In genomic region chr9:107390319-107390718, GRCh38 we compare ENCODE assay signal across 18 cellular contexts.
DNase-seq lines count a peak whose midpoint lies in the region; ATAC-seq, FAIRE-seq and TF ChIP-seq lines count a peak whose summit lies in the region.
"Had no signal": no experiment of that assay in that cellular context is flagged by ENCODE, and none has a peak within 500 bp of the region (broad histone marks: within the 10 kb centered on the region; RNA-seq: fewer than 3 reads in every experiment).

No MANE protein-coding gene starts in this region.

- peak overlapping the region; percentile 50; the same call in 1 of the 2 replicates for H3K4me2 ChIP-seq in HepG2 (ENCODE audit: low read depth, low read length)
- H3K4me2 ChIP-seq: BLaER1 treated with 17β-estradiol and CSF1 and Interleukin-3, amounts not matched to agents 10 nM and 100 nM; neural progenitor cell had no signal

- ATAC-seq in HepG2 (no peak), right lobe of liver (no peak), GM19328 (IDR thresholded peaks at IDR 0.05; ENCODE audit: unreplicated experiment) (no peak)
- ATAC-seq: activated T-helper 17 cell treated with anti-CD3 and anti-CD28 coated beads, Interleukin-2, amount 50 U/mL, for 72 hours; K562; stimulated activated naive CD8-positive, alpha-beta T cell treated with anti-CD3 and anti-CD28 coated beads, Interleukin-15, Interleukin-2, amounts not matched to agents 100 U/mL and 50 U/mL, for 24 hours had no signal

- H4K20me1 ChIP-seq in HepG2 (ENCODE audit: insufficient read depth, low read length): no peaks in the 10 kb centered on the region
- H4K20me1 ChIP-seq: BLaER1 treated with 17β-estradiol and CSF1 and Interleukin-3, amounts not matched to agents 10 nM and 100 nM had no signal

- TF ChIP-seq EP300 in HepG2 (IDR thresholded peaks at IDR 0.05; ENCODE audit: low read depth in 2 of 2, low read length in 2 of 2) (no peak), HepG2 (CRISPR knock-in tag; IDR thresholded peaks at IDR 0.05; ENCODE audit: borderline replicate concordance) (no peak), esophagus muscularis mucosa (IDR thresholded peaks at IDR 0.05) (no peak)

- CTCF ChIA-PET in HepG2 (lab: Yijun Ruan, JAX; ENCODE audit: low intra/inter-chr PET ratio, low total read pairs): no interaction called here

- no peaks in the 10 kb centered on the region for H3K79me2 ChIP-seq in HepG2 (ENCODE audit: insufficient read depth, low read length)

- intact Hi-C loops in HepG2 (cut with micrococcal nuclease; ENCODE audit: unreplicated experiment) (no loop called here), right lobe of liver (cut with DNase I) (no loop called here), esophagus muscularis mucosa (cut with DNase I) (no loop called here)

- H3K27ac ChIP-seq in HepG2 (ENCODE audit: extremely low read length, insufficient read depth, low read length) (no peak overlapping the region), right lobe of liver (no peak overlapping the region), esophagus muscularis mucosa (replicated peaks in 1 of 4) (peak overlapping the region; percentile 29 to 58 (median 53)), rectal smooth muscle tissue (ENCODE audit: low read depth, low read length) (peak overlapping the region; percentile 22)
- H3K27ac ChIP-seq: BLaER1 treated with 17β-estradiol and CSF1 and Interleukin-3, amounts not matched to agents 10 nM and 100 nM; colonic mucosa; neural progenitor cell had no signal

- H3K36me3 ChIP-seq in HepG2 (replicated peaks in 1 of 2; ENCODE audit: control insufficient read depth in 1 of 2, insufficient read depth in 2 of 2, low read length in 2 of 2): no peaks in the 10 kb centered on the region
- H3K36me3 ChIP-seq in right lobe of liver: no peaks in the 10 kb centered on the region
- H3K36me3 ChIP-seq in esophagus muscularis mucosa: no peaks in the 10 kb centered on the region
- no peaks in the 10 kb centered on the region for H3K36me3 ChIP-seq in rectal smooth muscle tissue (ENCODE audit: control insufficient read depth, insufficient read depth, low read length)
- H3K36me3 ChIP-seq: BLaER1 treated with 17β-estradiol and CSF1 and Interleukin-3, amounts not matched to agents 10 nM and 100 nM; colonic mucosa; neural progenitor cell had no signal

- WGBS in HepG2 (ENCODE audit: low lambda C conversion rate): 69% methylated on average over 7 of the region's 9 CpGs
- WGBS in right lobe of liver (ENCODE audit: insufficient coverage, low coverage, low lambda C conversion rate, missing lambda C conversion rate): 77% methylated on average over 8 of the region's 9 CpGs
- WGBS in esophagus muscularis mucosa: 71% methylated on average over 9 of the region's 9 CpGs

- TF ChIP-seq CTCF in HepG2 (CRISPR knock-in tag; IDR thresholded peaks at IDR 0.05) (no peak), right lobe of liver (IDR thresholded peaks at IDR 0.05) (no peak), esophagus muscularis mucosa (IDR thresholded peaks at IDR 0.05) (no peak), GM20000 (IDR thresholded peaks at IDR 0.05; ENCODE audit: extremely low read depth, missing control alignments) (no peak)

- no peak for FAIRE-seq in HepG2 (lab: Jason Lieb, UNC)
- FAIRE-seq: K562 had no signal

- H3K27me3 ChIP-seq in HepG2 (ENCODE audit: control insufficient read depth in 1 of 2, insufficient read depth in 2 of 2, low read length in 2 of 2) (no peaks in the 10 kb centered on the region; a peak in 1 of 5 replicates), right lobe of liver (no peaks in the 10 kb centered on the region), esophagus muscularis mucosa (no peaks in the 10 kb centered on the region), rectal smooth muscle tissue (ENCODE audit: control insufficient read depth, insufficient read depth, low read length) (no peaks in the 10 kb centered on the region)
- H3K27me3 ChIP-seq: BLaER1 treated with 17β-estradiol and CSF1 and Interleukin-3, amounts not matched to agents 10 nM and 100 nM; colonic mucosa; neural progenitor cell had no signal

- peaks cover 21% of the 10 kb centered on the region for H3K4me1 ChIP-seq in HepG2 (ENCODE audit: insufficient read depth, low read length)
- peaks cover 0 to 6% (median 0%) of the 10 kb centered on the region in 4 donors for H3K4me1 ChIP-seq in right lobe of liver
- peaks cover 0 to 36% (median 28%) of the 10 kb centered on the region in 4 donors for H3K4me1 ChIP-seq in esophagus muscularis mucosa
- no peaks in the 10 kb centered on the region for H3K4me1 ChIP-seq in rectal smooth muscle tissue (ENCODE audit: control insufficient read depth, insufficient read depth, low read length)
- H3K4me1 ChIP-seq: colonic mucosa, neural progenitor cell had no signal

- no TSS peak for BruUV-seq in HepG2 (replicated peaks; lab: Mats Ljungman, UMichigan)

- TF ChIP-seq POLR2A in HepG2 (IDR thresholded peaks at IDR 0.05; ENCODE audit: insufficient read depth in 1 of 2, low read depth in 2 of 2, low read length in 2 of 2) (no peak), right lobe of liver (IDR thresholded peaks at IDR 0.05) (no peak), esophagus muscularis mucosa (IDR thresholded peaks at IDR 0.05; ENCODE audit: low read depth) (no peak)

- H3K9me3 ChIP-seq in HepG2 (ENCODE audit: low read length) (no peaks in the 10 kb centered on the region), right lobe of liver (no peaks in the 10 kb centered on the region), esophagus muscularis mucosa (no peaks in the 10 kb centered on the region)
- H3K9me3 ChIP-seq: BLaER1 treated with 17β-estradiol and CSF1 and Interleukin-3, amounts not matched to agents 10 nM and 100 nM; colonic mucosa had no signal

- POLR2A ChIA-PET in HepG2 (lab: Yijun Ruan, JAX): interaction anchor here (1.7 kb wide), 1 partner anchor 22 kb away, joined by 7 read pairs; no protein-coding TSS in a partner anchor

- H3K9ac ChIP-seq in HepG2 (ENCODE audit: insufficient read depth, low read depth, low read length) (no peak overlapping the region), rectal smooth muscle tissue (ENCODE audit: low read length) (no peak overlapping the region)
- H3K9ac ChIP-seq: BLaER1 treated with 17β-estradiol and CSF1 and Interleukin-3, amounts not matched to agents 10 nM and 100 nM; neural progenitor cell had no signal

- DNase-seq in HepG2 (ENCODE audit: low spot score) (no peak), right lobe of liver (no peak), esophagus muscularis mucosa (ENCODE audit: extremely low spot score) (no peak), SKM-1 treated with dmso at 0.1 percent for 144 hours (lab: John Stamatoyannopoulos, UW; ENCODE audit: unreplicated experiment) (no peak), GM20000 (ENCODE audit: low spot score) (no peak)
- DNase-seq: activated CD4-positive, alpha-beta T cell treated with anti-CD3 and anti-CD28 coated beads, Interleukin-2, amount 50 U/mL, for 1 hour; colonic mucosa; MM.1S; NCI-H1436; NCI-H524 treated with DMSO at 0.1 percent for 48 hours; stimulated activated CD4-positive, alpha-beta T cell treated with anti-CD3 and anti-CD28 coated beads, Interleukin-4, amount 100 ng/mL, for 24 hours; stimulated activated naive CD8-positive, alpha-beta T cell treated with anti-CD3 and anti-CD28 coated beads, Interleukin-15, Interleukin-2, amounts not matched to agents 100 U/mL and 50 U/mL, for 24 hours had no signal

- in situ Hi-C loops in HepG2 (cut with HindIII; ENCODE audit: extremely low pct_ligation_motif_present, low pct_unique_long_range_greater_than_20kb): no loop called here

- TF ChIP-seq RAD21 in HepG2 (CRISPR knock-in tag; IDR thresholded peaks at IDR 0.05): no peak

- H2AFZ ChIP-seq in HepG2 (ENCODE audit: low read length): no peak overlapping the region
- H2AFZ ChIP-seq: neural progenitor cell had no signal

- no peak overlapping the region for H3K4me3 ChIP-seq in HepG2 (replicated peaks in 1 of 3; ENCODE audit: insufficient read depth in 1 of 3, low read depth in 2 of 3, low read length in 3 of 3)
- no peak overlapping the region for H3K4me3 ChIP-seq in right lobe of liver
- no peak overlapping the region for H3K4me3 ChIP-seq in esophagus muscularis mucosa
- H3K4me3 ChIP-seq in rectal smooth muscle tissue (ENCODE audit: low read length): no peak overlapping the region
- H3K4me3 ChIP-seq: BLaER1 treated with 17β-estradiol and CSF1 and Interleukin-3, amounts not matched to agents 10 nM and 100 nM; colonic mucosa; K562; neural progenitor cell had no signal

TF ChIP-seq in HepG2, 621 proteins besides CTCF, POLR2A, EP300 and RAD21:
- TF ChIP-seq ZNF274 (CRISPR knock-in tag; IDR thresholded peaks at IDR 0.05): no peak
- no peak for TF ChIP-seq PHF20 (CRISPR knock-in tag; IDR thresholded peaks at IDR 0.05)
- TF ChIP-seq RXRB (CRISPR knock-in tag; IDR thresholded peaks at IDR 0.05; ENCODE audit: borderline replicate concordance): no peak
- no peak for TF ChIP-seq MAZ (IDR thresholded peaks at IDR 0.05; ENCODE audit: borderline replicate concordance, low read depth, low read length)
- no peak for TF ChIP-seq MAZ (CRISPR knock-in tag; IDR thresholded peaks at IDR 0.05; ENCODE audit: low read depth)
- TF ChIP-seq RBFOX2 (IDR thresholded peaks at IDR 0.05; ENCODE audit: low read depth, low read length): no peak
- no peak for TF ChIP-seq KLF11 (CRISPR knock-in tag; IDR thresholded peaks at IDR 0.05)
- no peak for TF ChIP-seq ZNF326 (CRISPR knock-in tag; IDR thresholded peaks at IDR 0.05; ENCODE audit: borderline replicate concordance)
- TF ChIP-seq ZNF766 (CRISPR knock-in tag; IDR thresholded peaks at IDR 0.05; ENCODE audit: borderline replicate concordance): no peak
- no peak for TF ChIP-seq ZNF740 (CRISPR knock-in tag; IDR thresholded peaks at IDR 0.05)
- TF ChIP-seq RARA (CRISPR knock-in tag; IDR thresholded peaks at IDR 0.05): no peak
- no peak for TF ChIP-seq ZNF253 (CRISPR knock-in tag; IDR thresholded peaks at IDR 0.05; ENCODE audit: borderline replicate concordance)
- no peak for TF ChIP-seq TSC22D2 (CRISPR knock-in tag; IDR thresholded peaks at IDR 0.05; ENCODE audit: borderline replicate concordance)

Comparison
In these comparisons a context has a peak if more than half of its experiments do, and no peak if none do; other contexts are left out.
1. H3K27ac ChIP-seq: peak in esophagus muscularis mucosa (4 of 4) and rectal smooth muscle tissue (single experiment); none in HepG2 (single experiment) and right lobe of liver (0 of 3).